In the genomic region with DNA sequence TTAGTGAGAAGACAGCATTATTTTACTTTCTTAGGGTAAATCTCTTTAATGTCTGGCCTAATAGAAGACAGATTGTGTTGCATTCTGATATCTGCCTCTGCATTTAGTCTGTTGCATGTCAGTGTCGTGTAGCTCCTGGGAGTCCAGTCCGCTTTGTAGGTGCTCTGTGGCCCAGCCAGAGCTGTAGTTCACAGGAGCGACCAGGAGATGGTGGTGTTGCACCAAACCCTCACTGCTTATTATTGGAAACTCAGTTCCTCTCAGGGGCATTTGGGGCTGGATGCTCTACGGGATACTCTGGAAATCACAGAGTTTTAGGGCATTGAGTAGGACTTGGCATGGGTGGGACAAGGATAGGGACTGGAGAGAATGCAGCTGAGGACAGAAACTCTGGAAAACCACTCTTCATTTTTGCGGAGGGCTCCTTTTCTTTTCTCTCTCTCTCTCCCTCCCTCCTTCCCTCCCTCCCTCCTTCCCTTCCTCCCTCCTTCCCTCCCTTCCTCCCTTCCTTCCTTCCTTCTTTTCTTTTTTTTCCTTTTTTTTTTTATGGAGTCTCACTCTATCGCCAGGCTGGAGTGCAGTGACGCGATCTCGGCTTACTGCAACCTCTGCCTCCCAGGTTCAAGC, we compare ENCODE assay signal across 9 cellular contexts. TPM values are rescaled to one million over a fixed set of nuclear protein-coding genes. Genes with fewer than 3 reads are reported as not detected.
A peak's percentile ranks its signal among the peaks of the same experiment; 100 is the strongest.
DNase-seq lines count a peak whose midpoint lies in the region; ATAC-seq and TF ChIP-seq lines count a peak whose summit lies in the region.
"Had no signal": no experiment of that assay in that cellular context is flagged by ENCODE, and none has a peak within 500 bp of the region (broad histone marks: within the 10 kb centered on the region; RNA-seq: fewer than 3 reads in every experiment).

No MANE protein-coding gene starts in this region.

- peaks cover 46% of the 10 kb centered on the region for H3K4me1 ChIP-seq in CD8-positive, alpha-beta T cell (ENCODE audit: insufficient read depth, low read length)
- H3K4me1 ChIP-seq in NT2/D1 (ENCODE audit: insufficient read depth, insufficient read length) (peaks cover 7% of the 10 kb centered on the region), mucosa of descending colon (ENCODE audit: low read depth) (peaks cover 2% of the 10 kb centered on the region)

- peak; percentile 89 for ATAC-seq in CD8-positive, alpha-beta T cell
- ATAC-seq in mucosa of descending colon (peak; percentile 91), HG03039 (IDR thresholded peaks at IDR 0.05; ENCODE audit: unreplicated experiment) (no peak)
- peak; percentile 78 to 89 for ATAC-seq in stimulated activated naive B cell treated with anti-CD40 and anti-IgM and Interleukin-4, amounts not matched to agents 10 μg/mL and 1 μg/mL and 100 μg/mL, for 72 hours (replicated peaks)

- DNase-seq in CD8-positive, alpha-beta T cell = peak; percentile 37 to 80 (median 56)
- DNase-seq in HCEC 1CT (peak; percentile 64), NT2/D1 (ENCODE audit: low read depth, low spot score) (peak; percentile 63), endothelial cell (ENCODE audit: low spot score) (peak; percentile 89), mucosa of descending colon (peak in 2 of 3 donors; percentile 79 to 82)
- DNase-seq in activated CD8-positive, alpha-beta memory T cell treated with anti-CD3 and anti-CD28 coated beads for 48 hours (ENCODE audit: low read depth in 2 of 3, low spot score in 2 of 3) = peak; percentile 46 to 63 (median 62)
- peak; percentile 58 for DNase-seq in stimulated activated naive B cell treated with anti-CD40 and anti-IgM and Interleukin-4, amounts not matched to agents 10 μg/mL and 1 μg/mL and 100 μg/mL, for 72 hours

- TF ChIP-seq CTCF in CD8-positive, alpha-beta T cell (IDR thresholded peaks at IDR 0.05) = peak; percentile 97
- TF ChIP-seq CTCF in endothelial cell (IDR thresholded peaks at IDR 0.05; ENCODE audit: unreplicated experiment) (peak; percentile 79), mucosa of descending colon (IDR thresholded peaks at IDR 0.05) (peak; percentile 86)

- no peaks in the 10 kb centered on the region for H3K9me3 ChIP-seq in CD8-positive, alpha-beta T cell (ENCODE audit: low read length)
- H3K9me3 ChIP-seq in NT2/D1 (ENCODE audit: insufficient read depth, low read length) (no peaks in the 10 kb centered on the region), mucosa of descending colon (no peaks in the 10 kb centered on the region)

- H3K27ac Mint-ChIP-seq in CD8-positive, alpha-beta T cell = peak overlapping the region; percentile 76
- H3K27ac Mint-ChIP-seq in endothelial cell (ENCODE audit: unreplicated experiment) = no peak overlapping the region
- no peak overlapping the region for H3K27ac Mint-ChIP-seq in stimulated activated naive B cell treated with anti-CD40 and anti-IgM and Interleukin-4, amounts not matched to agents 10 μg/mL and 1 μg/mL and 100 μg/mL, for 72 hours

- CTCF ChIA-PET in CD8-positive, alpha-beta T cell (lab: Charles Lee) = interaction anchor here (0.6 to 1.7 kb wide), 11 partner anchors 10 to 1196 kb away, joined by 3 to 6 read pairs (median 4); no protein-coding TSS in a partner anchor

- no peak overlapping the region for H3K4me3 ChIP-seq in CD8-positive, alpha-beta T cell (ENCODE audit: low read depth, low read length)
- H3K4me3 ChIP-seq in NT2/D1 (ENCODE audit: insufficient read length, low read depth) (no peak overlapping the region), mucosa of descending colon (no peak overlapping the region)

- POLR2A ChIA-PET in CD8-positive, alpha-beta T cell (lab: Charles Lee) = interaction anchor here (0.6 kb wide), 1 partner anchor 14 kb away, joined by 3 read pairs; no protein-coding TSS in a partner anchor

- no peaks in the 10 kb centered on the region for H3K27me3 ChIP-seq in CD8-positive, alpha-beta T cell (ENCODE audit: insufficient read depth, low read length)
- H3K27me3 ChIP-seq in NT2/D1 (ENCODE audit: insufficient read depth, insufficient read length) = no peaks in the 10 kb centered on the region

- H3K36me3 Mint-ChIP-seq in CD8-positive, alpha-beta T cell = peaks cover 64% of the 10 kb centered on the region
- peaks cover 3% of the 10 kb centered on the region for H3K36me3 Mint-ChIP-seq in endothelial cell (ENCODE audit: low read depth, unreplicated experiment)
- peaks cover 37 to 59% of the 10 kb centered on the region in 2 donors for H3K36me3 Mint-ChIP-seq in stimulated activated naive B cell treated with anti-CD40 and anti-IgM and Interleukin-4, amounts not matched to agents 10 μg/mL and 1 μg/mL and 100 μg/mL, for 72 hours

- peaks cover 23% of the 10 kb centered on the region for H3K36me3 ChIP-seq in CD8-positive, alpha-beta T cell (ENCODE audit: insufficient read depth, low read length)
- H3K36me3 ChIP-seq in NT2/D1 (ENCODE audit: insufficient read depth, insufficient read length, low read length) = peaks cover 10% of the 10 kb centered on the region
- no peaks in the 10 kb centered on the region for H3K36me3 ChIP-seq in mucosa of descending colon (ENCODE audit: low read depth)

- no peak overlapping the region for H3K9ac ChIP-seq in NT2/D1 (ENCODE audit: insufficient read length, low read depth)

- no peak overlapping the region for H3K4me3 Mint-ChIP-seq in CD8-positive, alpha-beta T cell
- no peak overlapping the region for H3K4me3 Mint-ChIP-seq in endothelial cell (ENCODE audit: unreplicated experiment)
- no peak overlapping the region for H3K4me3 Mint-ChIP-seq in stimulated activated naive B cell treated with anti-CD40 and anti-IgM and Interleukin-4, amounts not matched to agents 10 μg/mL and 1 μg/mL and 100 μg/mL, for 72 hours

- peaks cover 67% of the 10 kb centered on the region for H3K4me1 Mint-ChIP-seq in CD8-positive, alpha-beta T cell (ENCODE audit: low read depth)
- H3K4me1 Mint-ChIP-seq in endothelial cell (ENCODE audit: unreplicated experiment) = peaks cover 28% of the 10 kb centered on the region
- peaks cover 37 to 65% of the 10 kb centered on the region in 2 donors for H3K4me1 Mint-ChIP-seq in stimulated activated naive B cell treated with anti-CD40 and anti-IgM and Interleukin-4, amounts not matched to agents 10 μg/mL and 1 μg/mL and 100 μg/mL, for 72 hours

- H3K27me3 Mint-ChIP-seq in CD8-positive, alpha-beta T cell (ENCODE audit: low read depth) = no peaks in the 10 kb centered on the region
- peaks cover 3% of the 10 kb centered on the region for H3K27me3 Mint-ChIP-seq in endothelial cell (ENCODE audit: unreplicated experiment)
- H3K27me3 Mint-ChIP-seq in stimulated activated naive B cell treated with anti-CD40 and anti-IgM and Interleukin-4, amounts not matched to agents 10 μg/mL and 1 μg/mL and 100 μg/mL, for 72 hours = no peaks in the 10 kb centered on the region

- H3K27ac ChIP-seq in CD8-positive, alpha-beta T cell (ENCODE audit: low read depth, low read length) = no peak overlapping the region

- no peaks in the 10 kb centered on the region for H3K9me3 Mint-ChIP-seq in CD8-positive, alpha-beta T cell
- no peaks in the 10 kb centered on the region for H3K9me3 Mint-ChIP-seq in endothelial cell (ENCODE audit: unreplicated experiment)
- no peaks in the 10 kb centered on the region for H3K9me3 Mint-ChIP-seq in stimulated activated naive B cell treated with anti-CD40 and anti-IgM and Interleukin-4, amounts not matched to agents 10 μg/mL and 1 μg/mL and 100 μg/mL, for 72 hours

- intact Hi-C loops in CD8-positive, alpha-beta T cell (cut with DNase I, micrococcal nuclease) = loop anchor here (1.0 to 10.0 kb wide), 4 partner anchors 1126 to 1614 kb away; no protein-coding TSS in a partner anchor
- intact Hi-C loops in mucosa of descending colon (cut with DNase I, micrococcal nuclease) = no loop called here

RNA-seq across cellular contexts. Expression of a gene that starts 21.7 kb away (rescaled TPM):
- 10 to 100 TPM; 80.9 to 81.6 TPM for total RNA-seq in CD8-positive, alpha-beta T cell
- 1.2 TPM for total RNA-seq in endothelial cell (ENCODE audit: unreplicated experiment)
- 1 to 10 TPM; 3.3 to 7.1 (median 3.5) TPM for total RNA-seq in mucosa of descending colon

RNA-seq across cellular contexts. Expression of a gene that starts 57.4 kb away (rescaled TPM):
- not detected for total RNA-seq in CD8-positive, alpha-beta T cell
- total RNA-seq in endothelial cell (ENCODE audit: unreplicated experiment) = 0.46 TPM
- total RNA-seq in mucosa of descending colon = not detected
- total RNA-seq: activated CD8-positive, alpha-beta memory T cell treated with anti-CD3 and anti-CD28 coated beads for 36 hours had no signal

Comparison
In these comparisons a context has a peak if more than half of its experiments do, and no peak if none do; other contexts are left out.
1. RNA of a gene that starts 21.7 kb away (total RNA-seq): 80.9 to 81.6 TPM in CD8-positive, alpha-beta T cell; 3.3 to 7.1 TPM in mucosa of descending colon and 1.2 TPM in endothelial cell (single experiment); every median in the first group is over 10 times any median in the second.
2. intact Hi-C loops: an anchor here in CD8-positive, alpha-beta T cell (1.0 to 10.0 kb wide); none called in mucosa of descending colon.
3. Peak in every context shown above with its lines, with median percentiles within 50 percentile points of each other: DNase-seq and CTCF ChIP-seq.